Comparison of ENCODE assay signal across 8 cellular contexts in the genomic region with DNA sequence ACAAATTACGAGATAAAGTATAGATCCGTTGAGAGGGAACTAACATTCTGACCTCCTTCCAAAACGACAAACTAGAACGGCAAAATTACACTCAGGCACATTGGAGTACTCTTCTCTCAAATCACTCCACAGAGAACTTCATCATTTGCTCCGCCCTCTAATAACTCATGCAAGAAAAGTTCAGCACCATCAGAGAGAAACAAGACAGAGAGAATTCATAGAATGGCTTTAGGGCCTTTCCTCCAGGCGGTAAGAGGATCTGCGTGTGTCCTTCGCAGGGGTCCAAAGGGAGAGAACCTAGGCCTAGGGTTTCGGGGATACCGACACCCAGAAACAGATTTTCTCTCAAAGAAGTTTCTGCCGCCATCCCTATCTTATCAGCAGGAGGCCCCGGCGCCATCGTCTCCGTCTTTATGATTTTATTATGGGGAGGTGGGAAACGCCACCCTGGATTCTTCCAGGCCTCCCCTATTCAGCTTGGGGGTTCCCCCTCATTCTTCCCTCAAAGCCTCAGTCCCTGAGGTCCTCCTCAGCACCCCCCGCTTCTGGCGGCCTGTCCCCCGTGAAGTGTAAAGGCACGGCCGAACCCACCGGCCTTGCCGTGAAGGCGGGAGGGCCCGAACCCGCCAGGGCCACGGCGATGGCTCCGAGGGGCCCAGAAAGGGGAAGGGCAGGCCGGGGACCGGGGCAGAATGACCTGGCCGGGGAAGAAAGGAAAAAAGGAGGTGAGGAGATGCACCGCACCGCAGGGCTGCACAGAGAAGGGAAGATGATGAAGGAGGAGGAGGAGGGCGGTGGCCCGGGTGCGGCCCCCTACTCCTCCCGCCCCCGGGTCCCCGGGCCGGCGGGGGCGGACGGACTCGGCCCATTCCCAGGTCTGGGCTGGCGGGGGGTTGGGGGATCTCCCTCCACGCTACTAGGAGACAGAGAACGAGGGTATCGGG. TPM values are rescaled to one million over a fixed set of nuclear protein-coding genes. Genes with fewer than 3 reads are reported as not detected.
DNase-seq lines count a peak whose midpoint lies in the region; ATAC-seq and TF ChIP-seq lines count a peak whose summit lies in the region.

No MANE protein-coding gene starts in this region.

- DNase-seq in stimulated activated CD4-positive, alpha-beta T cell treated with anti-CD3 and anti-CD28 coated beads, Interleukin-15, amount 100 ng/mL, for 1 hour (ENCODE audit: low read depth in 1 of 2, low spot score in 1 of 2), result peak; percentile 3 to 18
- no peak for DNase-seq in stimulated activated CD4-positive, alpha-beta T cell treated with anti-CD3 and anti-CD28 coated beads, Interleukin-4, amount 100 ng/mL, for 4 hours
- DNase-seq in NCI-H146 treated with DMSO at 0.1 percent for 48 hours (lab: John Stamatoyannopoulos, UW; ENCODE audit: unreplicated experiment) (peak; percentile 14), endothelial cell (ENCODE audit: low spot score) (peak; percentile 36), mesendoderm (peak; percentile 38)
- DNase-seq in activated CD4-positive, alpha-beta T cell treated with anti-CD3 and anti-CD28 coated beads, Interleukin-2, amount 50 U/mL, for 1 hour, result peak; percentile 6

- peak overlapping the region; percentile 71 for H3K4me3 ChIP-seq in mesendoderm (ENCODE audit: low read length)
- peak overlapping the region; percentile 85 to 96 (median 92) for H3K4me3 ChIP-seq in subcutaneous abdominal adipose tissue (ENCODE audit: low read depth in 1 of 5, low read length in 5 of 5)

- no peaks in the 10 kb centered on the region for H3K36me3 Mint-ChIP-seq in endothelial cell (ENCODE audit: low read depth, unreplicated experiment)

- H4K5ac ChIP-seq in mesendoderm (ENCODE audit: low read length), result no peak overlapping the region

- no peaks in the 10 kb centered on the region for H3K9me3 Mint-ChIP-seq in endothelial cell (ENCODE audit: unreplicated experiment)

- peak overlapping the region; percentile 9 for H3K18ac ChIP-seq in mesendoderm (ENCODE audit: low read length)

- peak overlapping the region; percentile 83 for H3K27ac Mint-ChIP-seq in endothelial cell (ENCODE audit: unreplicated experiment)

- H3K4me3 Mint-ChIP-seq in endothelial cell (ENCODE audit: unreplicated experiment), result peak overlapping the region; percentile 94

- no peak for TF ChIP-seq CTCF in endothelial cell (IDR thresholded peaks at IDR 0.05; ENCODE audit: unreplicated experiment)

- peaks cover 5% of the 10 kb centered on the region for H3K27me3 Mint-ChIP-seq in endothelial cell (ENCODE audit: unreplicated experiment)

- H3K4ac ChIP-seq in mesendoderm (ENCODE audit: low read depth, low read length), result peak overlapping the region; percentile 81

- WGBS in mesendoderm (ENCODE audit: extremely low coverage, insufficient coverage, low lambda C conversion rate), result no CpG with 5 or more reads among the region's 49 CpGs

- H2BK120ac ChIP-seq in mesendoderm (ENCODE audit: low read depth, low read length), result peak overlapping the region; percentile 79

- H3K56ac ChIP-seq in mesendoderm (ENCODE audit: low read length), result peak overlapping the region; percentile 85

- ATAC-seq in HG02763 (IDR thresholded peaks at IDR 0.05; ENCODE audit: unreplicated experiment), result peak; percentile 28

- H2AK5ac ChIP-seq in mesendoderm (ENCODE audit: low read length), result no peak overlapping the region

- H3K27ac ChIP-seq in mesendoderm (ENCODE audit: low read depth, low read length) (peak overlapping the region; percentile 6), subcutaneous abdominal adipose tissue (ENCODE audit: low read depth, low read length) (peak overlapping the region; percentile 93)

- peaks cover 44% of the 10 kb centered on the region for H3K79me2 ChIP-seq in mesendoderm (ENCODE audit: control insufficient read depth, insufficient read depth, low read length)

- peak overlapping the region; percentile 73 for H3K4me2 ChIP-seq in mesendoderm (ENCODE audit: low read length)

- peaks cover 15% of the 10 kb centered on the region for H3K4me1 Mint-ChIP-seq in endothelial cell (ENCODE audit: unreplicated experiment)

- H3K36me3 ChIP-seq in mesendoderm (ENCODE audit: control insufficient read depth, insufficient read depth, low read length), result no peaks in the 10 kb centered on the region
- H3K36me3 ChIP-seq in subcutaneous abdominal adipose tissue (ENCODE audit: control insufficient read depth in 5 of 5, insufficient read depth in 5 of 5, low read length in 5 of 5), result peaks cover 0 to 13% (median 2%) of the 10 kb centered on the region in 5 donors

- peak overlapping the region; percentile 3 for H2BK5ac ChIP-seq in mesendoderm (ENCODE audit: low read length)

- no peaks in the 10 kb centered on the region for H3K9me3 ChIP-seq in subcutaneous abdominal adipose tissue (ENCODE audit: control insufficient read depth in 5 of 5, low read length in 5 of 5)

- no peak overlapping the region for H4K8ac ChIP-seq in mesendoderm (ENCODE audit: low read depth, low read length)

- H3K4me1 ChIP-seq in mesendoderm (ENCODE audit: control insufficient read depth, low read depth, low read length) (no peaks in the 10 kb centered on the region), subcutaneous abdominal adipose tissue (ENCODE audit: control insufficient read depth in 5 of 5, insufficient read depth in 5 of 5, low read length in 5 of 5) (peaks cover 3 to 26% (median 22%) of the 10 kb centered on the region in 5 donors)

- no peak overlapping the region for H2BK15ac ChIP-seq in mesendoderm (replicated peaks; ENCODE audit: low read depth)

- H3K79me1 ChIP-seq in mesendoderm (ENCODE audit: low read length), result peaks cover 2% of the 10 kb centered on the region

- H3K27me3 ChIP-seq in mesendoderm (ENCODE audit: insufficient read depth, low read length, poor library complexity) (no peaks in the 10 kb centered on the region), subcutaneous abdominal adipose tissue (ENCODE audit: control insufficient read depth in 5 of 5, insufficient read depth in 4 of 5, low read length in 5 of 5) (no peaks in the 10 kb centered on the region)

- H3K9ac ChIP-seq in mesendoderm (ENCODE audit: low read length) (peak overlapping the region; percentile 81), subcutaneous abdominal adipose tissue (ENCODE audit: low read length in 5 of 5) (peak overlapping the region; percentile 44 to 95 (median 85))

- no peak overlapping the region for H3K23ac ChIP-seq in mesendoderm (ENCODE audit: low read length)

RNA-seq across cellular contexts. Expression of gene UBXN7, which starts 0.8 kb away (rescaled TPM):
- total RNA-seq in endothelial cell (ENCODE audit: unreplicated experiment), result 71.7 TPM
- 31.0 TPM for polyA plus RNA-seq in mesendoderm (2013, experiment 1 of 2)
- polyA plus RNA-seq in mesendoderm (2013, experiment 2 of 2), result 28.9 TPM

Comparison
In these comparisons a context has a peak if more than half of its experiments do, and no peak if none do; other contexts are left out.
1. DNase-seq: peak in stimulated activated CD4-positive, alpha-beta T cell treated with anti-CD3 and anti-CD28 coated beads, Interleukin-15, amount 100 ng/mL, for 1 hour (2 of 2), NCI-H146 treated with DMSO at 0.1 percent for 48 hours (single experiment), activated CD4-positive, alpha-beta T cell treated with anti-CD3 and anti-CD28 coated beads, Interleukin-2, amount 50 U/mL, for 1 hour (single experiment), endothelial cell (single experiment) and mesendoderm (single experiment); none in stimulated activated CD4-positive, alpha-beta T cell treated with anti-CD3 and anti-CD28 coated beads, Interleukin-4, amount 100 ng/mL, for 4 hours (0 of 2).